In genomic region chr10:70918851-70919530, GRCh38 we compare ENCODE assay signal across 12 cellular contexts. TPM values are rescaled to one million over a fixed set of nuclear protein-coding genes. Genes with fewer than 3 reads are reported as not detected.
DNase-seq lines count a peak whose midpoint lies in the region; ATAC-seq and TF ChIP-seq lines count a peak whose summit lies in the region.
"Had no signal": no experiment of that assay in that cellular context is flagged by ENCODE, and none has a peak within 500 bp of the region (broad histone marks: within the 10 kb centered on the region; RNA-seq: fewer than 3 reads in every experiment).

No MANE protein-coding gene starts in this region.

- intact Hi-C loops in Right ventricle myocardium inferior (cut with DNase I) (no loop called here), cardiac septum (cut with DNase I) (no loop called here), transverse colon (cut with DNase I; ENCODE audit: low total_unique reads) (no loop called here), sigmoid colon (cut with DNase I) (no loop called here)

- H3K4me1 ChIP-seq in foreskin keratinocyte (no peaks in the 10 kb centered on the region), transverse colon (no peaks in the 10 kb centered on the region), sigmoid colon (no peaks in the 10 kb centered on the region)

- no peaks in the 10 kb centered on the region for H3K36me3 ChIP-seq in transverse colon
- no peaks in the 10 kb centered on the region for H3K36me3 ChIP-seq in sigmoid colon
- H3K36me3 ChIP-seq: brain microvascular endothelial cell had no signal

- no peak for TF ChIP-seq POLR2A in transverse colon (IDR thresholded peaks at IDR 0.05)
- TF ChIP-seq POLR2A in sigmoid colon (IDR thresholded peaks at IDR 0.05): no peak

- DNase-seq in Right ventricle myocardium inferior (ENCODE audit: missing footprints) (peak; percentile 48), cardiac septum (ENCODE audit: low spot score) (no peak), NCI-H510A treated with DMSO at 0.1 percent for 48 hours (lab: John Stamatoyannopoulos, UW) (peak; percentile 75), foreskin keratinocyte (no peak), transverse colon (peak; percentile 27), sigmoid colon (no peak), EL (no peak)
- DNase-seq: brain microvascular endothelial cell; COR-L47; MV-4-11; stimulated activated CD4-positive, alpha-beta T cell treated with anti-CD3 and anti-CD28 coated beads, Interleukin-1b, Interleukin-23, amount 100 ng/mL, for 48 hours had no signal

- H3K4me3 ChIP-seq in transverse colon: no peak overlapping the region
- no peak overlapping the region for H3K4me3 ChIP-seq in sigmoid colon

- peaks cover 35% of the 10 kb centered on the region for H3K27me3 ChIP-seq in foreskin keratinocyte
- H3K27me3 ChIP-seq in transverse colon: peaks cover 11% of the 10 kb centered on the region
- peaks cover 0 to 11% (median 0%) of the 10 kb centered on the region in 3 donors for H3K27me3 ChIP-seq in sigmoid colon

- in situ Hi-C loops in transverse colon (cut with MboI; ENCODE audit: low pct_ligation_motif_present in 1 of 4, low pct_unique_long_range_greater_than_20kb in 1 of 4, low sequenced_read_pairs in 3 of 4): no loop called here

- TF ChIP-seq CTCF in foreskin keratinocyte (conservative IDR thresholded peaks at IDR 0.05) (no peak), transverse colon (IDR thresholded peaks at IDR 0.05) (no peak), sigmoid colon (IDR thresholded peaks at IDR 0.05) (no peak)

- H3K9me3 ChIP-seq in transverse colon: no peaks in the 10 kb centered on the region
- H3K9me3 ChIP-seq in sigmoid colon: no peaks in the 10 kb centered on the region

- ATAC-seq in Right ventricle myocardium inferior: no peak
- ATAC-seq in foreskin keratinocyte: peak; percentile 48
- no peak for ATAC-seq in HG03354 (IDR thresholded peaks at IDR 0.05; ENCODE audit: poor library complexity, severe bottlenecking, unreplicated experiment)

- no peak overlapping the region for H3K27ac ChIP-seq in foreskin keratinocyte
- no peak overlapping the region for H3K27ac ChIP-seq in transverse colon
- H3K27ac ChIP-seq in sigmoid colon: no peak overlapping the region
- H3K27ac ChIP-seq: brain microvascular endothelial cell had no signal

- WGBS in transverse colon (ENCODE audit: low coverage in 1 of 2), 2 donors: 10 to 36% methylated on average over 2 to 22 of the region's 22 CpGs
- WGBS in sigmoid colon, 2 donors: 26 to 48% methylated on average over 22 of the region's 22 CpGs

- TF ChIP-seq EP300 in transverse colon (IDR thresholded peaks at IDR 0.05; ENCODE audit: low read depth): no peak
- TF ChIP-seq EP300 in sigmoid colon (IDR thresholded peaks at IDR 0.05): no peak

RNA-seq across cellular contexts. Expression of gene PCBD1, which starts 30.6 kb away (rescaled TPM):
- total RNA-seq in Right ventricle myocardium inferior: 155 TPM
- 121 TPM for total RNA-seq in cardiac septum
- total RNA-seq in foreskin keratinocyte: 54.7 and 60.3 TPM in 2 replicates
- polyA plus RNA-seq in foreskin keratinocyte: 82.9 and 94.6 TPM in 2 replicates
- total RNA-seq in transverse colon: 10 to 100 TPM; 21.7 to 69.6 (median 44.8) TPM
- total RNA-seq in sigmoid colon: 10 to 100 TPM; 82.5 to 98.1 (median 93.1) TPM
- polyA plus RNA-seq in sigmoid colon: 100 to 1,000 TPM; 116 to 135 (median 128) TPM

Comparison
In these comparisons a context has a peak if more than half of its experiments do, and no peak if none do; other contexts are left out.
1. DNase-seq: peak in Right ventricle myocardium inferior (single experiment), NCI-H510A treated with DMSO at 0.1 percent for 48 hours (single experiment) and transverse colon (single experiment); none in cardiac septum (single experiment), foreskin keratinocyte (0 of 2), sigmoid colon (single experiment) and EL (single experiment).